ENCODE assay signal across 9 cellular contexts in the genomic region with DNA sequence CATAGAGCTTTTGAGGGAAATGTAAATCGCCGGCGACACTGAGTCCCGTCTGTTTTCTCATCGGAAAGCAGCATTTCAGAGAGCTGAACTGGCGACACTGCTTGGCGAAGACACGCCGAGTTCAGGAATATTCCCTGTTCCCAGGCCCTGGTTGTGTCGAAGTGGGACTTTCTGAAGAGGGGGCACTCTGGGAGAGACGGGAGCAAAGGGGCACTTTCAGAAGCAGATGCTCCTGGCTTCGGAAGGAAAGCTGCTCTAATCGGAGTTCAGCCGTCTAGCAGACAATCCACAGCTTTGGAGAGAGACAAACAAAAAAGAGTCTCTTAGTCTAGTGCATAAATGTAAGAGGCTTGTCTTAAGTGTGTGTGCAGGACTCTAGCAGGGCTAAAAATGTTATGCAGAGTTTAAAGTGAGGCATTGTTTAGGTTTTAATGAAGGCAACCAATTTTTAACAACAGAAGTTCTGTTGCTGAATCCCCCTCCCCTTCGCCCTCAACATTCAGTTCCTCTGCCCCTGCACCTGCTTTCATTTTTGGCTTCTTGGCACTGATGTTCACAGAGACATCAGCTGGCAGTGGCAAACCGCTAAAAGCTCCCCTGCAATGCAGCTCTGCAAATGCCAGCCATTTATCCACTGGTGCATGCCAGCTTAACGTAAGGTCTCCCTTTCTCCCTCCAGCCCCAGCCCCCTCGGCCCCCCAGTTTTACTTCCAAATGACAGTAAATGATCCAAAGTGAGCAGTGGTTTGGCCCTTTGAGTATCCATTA.
DNase-seq lines count a peak whose midpoint lies in the region; ATAC-seq and TF ChIP-seq lines count a peak whose summit lies in the region.
"Had no signal": no experiment of that assay in that cellular context is flagged by ENCODE, and none has a peak within 500 bp of the region (broad histone marks: within the 10 kb centered on the region; RNA-seq: fewer than 3 reads in every experiment).

No MANE protein-coding gene starts in this region.

- no peaks in the 10 kb centered on the region for H3K36me3 Mint-ChIP-seq in Caco-2 (ENCODE audit: insufficient read depth, unreplicated experiment)

- H3K27ac ChIP-seq in colonic mucosa (no peak overlapping the region), PC-9 (no peak overlapping the region)
- H3K27ac ChIP-seq: neutrophil had no signal

- no peaks in the 10 kb centered on the region for H3K4me1 ChIP-seq in colonic mucosa
- no peaks in the 10 kb centered on the region for H3K4me1 ChIP-seq in Caco-2
- no peaks in the 10 kb centered on the region for H3K4me1 ChIP-seq in PC-9 (replicated peaks; ENCODE audit: insufficient read depth)

- H3K27ac Mint-ChIP-seq in Caco-2 (ENCODE audit: unreplicated experiment), result no peak overlapping the region

- H3K36me3 ChIP-seq in colonic mucosa (no peaks in the 10 kb centered on the region), Caco-2 (ENCODE audit: control insufficient read depth, insufficient read depth, low read length) (no peaks in the 10 kb centered on the region), PC-9 (ENCODE audit: low read depth) (no peaks in the 10 kb centered on the region)
- H3K36me3 ChIP-seq: neutrophil had no signal

- H3K4me3 ChIP-seq in colonic mucosa, result peak overlapping the region; percentile 8
- H3K4me3 ChIP-seq in Caco-2 (ENCODE audit: low read depth, low read length), result no peak overlapping the region
- H3K4me3 ChIP-seq in PC-9, result no peak overlapping the region

- H2AFZ ChIP-seq in PC-9, result no peak overlapping the region

- peak overlapping the region; percentile 2 to 12 for H3K9ac ChIP-seq in colonic mucosa (ENCODE audit: low read depth in 2 of 2, low read length in 2 of 2)

- no peaks in the 10 kb centered on the region for H3K4me1 Mint-ChIP-seq in Caco-2 (ENCODE audit: low read depth, unreplicated experiment)

- no peak for ATAC-seq in GM18498 (IDR thresholded peaks at IDR 0.05; ENCODE audit: unreplicated experiment)

- H3K27me3 Mint-ChIP-seq in Caco-2 (ENCODE audit: insufficient read depth, unreplicated experiment), result peaks cover 7% of the 10 kb centered on the region

- in situ Hi-C loops in ACHN (cut with HindIII; ENCODE audit: low pct_ligation_motif_present, low pct_unique_long_range_greater_than_20kb, low sequenced_read_pairs), result no loop called here

- H3K27me3 ChIP-seq in colonic mucosa (no peaks in the 10 kb centered on the region), Caco-2 (replicated peaks; ENCODE audit: control insufficient read depth, insufficient read depth, low read length) (no peaks in the 10 kb centered on the region), PC-9 (ENCODE audit: insufficient read depth, low read depth) (no peaks in the 10 kb centered on the region)

- intact Hi-C loops in colonic mucosa (cut with DNase I), result no loop called here
- intact Hi-C loops in Caco-2 (cut with micrococcal nuclease; ENCODE audit: unreplicated experiment), result no loop called here
- intact Hi-C loops in PC-9 (cut with micrococcal nuclease; ENCODE audit: unreplicated experiment), result no loop called here

- no peak overlapping the region for H3K4me3 Mint-ChIP-seq in Caco-2 (ENCODE audit: unreplicated experiment)

- H3K9me3 ChIP-seq in colonic mucosa (no peaks in the 10 kb centered on the region), Caco-2 (no peaks in the 10 kb centered on the region), PC-9 (ENCODE audit: insufficient read depth, low read depth) (no peaks in the 10 kb centered on the region)
- H3K9me3 ChIP-seq: neutrophil had no signal

- no peak overlapping the region for H3K4me2 ChIP-seq in PC-9

- no peak for TF ChIP-seq CTCF in colonic mucosa (IDR thresholded peaks at IDR 0.05)
- no peak for TF ChIP-seq CTCF in Caco-2 (IDR thresholded peaks at IDR 0.05; ENCODE audit: insufficient read depth in 1 of 2, low read depth in 1 of 2, low read length in 1 of 2, severe bottlenecking in 1 of 2, unreplicated experiment in 1 of 2)
- TF ChIP-seq CTCF in PC-9 (conservative IDR thresholded peaks at IDR 0.05), result no peak

- no peaks in the 10 kb centered on the region for H3F3A ChIP-seq in PC-9 (ENCODE audit: insufficient read depth, low read depth)

- H4K20me1 ChIP-seq in PC-9 (ENCODE audit: insufficient read depth), result no peaks in the 10 kb centered on the region

- no peaks in the 10 kb centered on the region for H3K9me3 Mint-ChIP-seq in Caco-2 (ENCODE audit: unreplicated experiment)

- CTCF ChIA-PET in Caco-2 (lab: Charles Lee) (no interaction called here), PC-9 (lab: Charles Lee) (no interaction called here)

- no TSS peak for BruUV-seq in Caco-2 (replicated peaks; lab: Mats Ljungman, UMichigan)
- no TSS peak for BruUV-seq in PC-9 (replicated peaks; lab: Mats Ljungman, UMichigan)

- H3K9me2 ChIP-seq in PC-9 (ENCODE audit: insufficient read depth), result no peaks in the 10 kb centered on the region

- DNase-seq in ACHN (peak; percentile 22), NCI-H2029 (lab: John Stamatoyannopoulos, UW) (peak; percentile 38), colonic mucosa (no peak), middle frontal gyrus (ENCODE audit: extremely low spot score, low spot score) (peak; percentile 5), Caco-2 (no peak), kidney glomerular epithelial cell (lab: John Stamatoyannopoulos, UW) (no peak), PC-9 (no peak)

- no peaks in the 10 kb centered on the region for H3K79me2 ChIP-seq in PC-9 (ENCODE audit: low read depth)

- POLR2A ChIA-PET in Caco-2 (lab: Charles Lee), result no interaction called here
- POLR2A ChIA-PET in PC-9 (lab: Charles Lee; ENCODE audit: unreplicated experiment), result no interaction called here

Comparison
In these comparisons a context has a peak if more than half of its experiments do, and no peak if none do; other contexts are left out.
1. DNase-seq: peak in ACHN (single experiment), NCI-H2029 (single experiment) and middle frontal gyrus (single experiment); none in colonic mucosa (single experiment), Caco-2 (0 of 2), kidney glomerular epithelial cell (single experiment) and PC-9 (0 of 2).